ENCODE assay signal across 7 cellular contexts in genomic region chr20:15985494-15986368, GRCh38.
A peak's percentile ranks its signal among the peaks of the same experiment; 100 is the strongest.
DNase-seq lines count a peak whose midpoint lies in the region; ATAC-seq, FAIRE-seq and TF ChIP-seq lines count a peak whose summit lies in the region.
"Not testable (repeated sequence)": the region's sequence is repeated elsewhere in the genome, so short reads cannot be mapped to it uniquely, and the experiment has no call there.

No MANE protein-coding gene starts in this region.

- not testable (repeated sequence) for H3K27ac ChIP-seq in OCI-LY1 (ENCODE audit: low read depth, low read length, poor library complexity, severe bottlenecking)
- peak overlapping the region in 3 of 4 donors; percentile 6 to 45 (median 30) for H3K27ac ChIP-seq in pancreas

- FAIRE-seq in pancreas (lab: Jason Lieb, UNC) = not testable (repeated sequence)

- H3K4me1 ChIP-seq in OCI-LY1 (ENCODE audit: insufficient read depth, low read length, severe bottlenecking) = peaks cover 16% of the 10 kb centered on the region
- not testable (repeated sequence) for H3K4me1 ChIP-seq in pancreas

- H3K36me3 Mint-ChIP-seq in activated B cell treated with CpG ODN at 0.5 μM for 24 hours (ENCODE audit: low read depth) = peaks cover 35% of the 10 kb centered on the region

- 74 to 77% methylated on average over 26 of the region's 26 CpGs for WGBS in pancreas, 2 donors

- H3K27me3 Mint-ChIP-seq in activated B cell treated with CpG ODN at 0.5 μM for 24 hours = not testable (repeated sequence)

- TF ChIP-seq CTCF in GM06990 (IDR thresholded peaks at IDR 0.05; ENCODE audit: insufficient read depth, low read length, poor library complexity, severe bottlenecking); OCI-LY1 (IDR thresholded peaks at IDR 0.05; ENCODE audit: low read length); activated B cell treated with CpG ODN at 0.5 μM for 24 hours (IDR thresholded peaks at IDR 0.05); pancreas (IDR thresholded peaks at IDR 0.05): not testable (repeated sequence)

- POLR2A ChIA-PET in activated B cell treated with CpG ODN at 0.5 μM for 24 hours (lab: Charles Lee) = interaction anchor here (1.0 to 1.9 kb wide), 9 partner anchors 18 to 173 kb away, joined by 3 to 12 read pairs (median 3); no protein-coding TSS in a partner anchor

- peak overlapping the region; percentile 86 for H3K4me3 Mint-ChIP-seq in activated B cell treated with CpG ODN at 0.5 μM for 24 hours

- H3K9me3 ChIP-seq in OCI-LY1 (ENCODE audit: low read length); pancreas: not testable (repeated sequence)

- H3K4me1 Mint-ChIP-seq in activated B cell treated with CpG ODN at 0.5 μM for 24 hours = peaks cover 66% of the 10 kb centered on the region

- H3K27ac Mint-ChIP-seq in activated B cell treated with CpG ODN at 0.5 μM for 24 hours = peak overlapping the region; percentile 97

- not testable (repeated sequence) for H3K27me3 ChIP-seq in GM06990 (replicated peaks; ENCODE audit: control insufficient read depth, insufficient read depth, low read length); OCI-LY1 (ENCODE audit: insufficient read depth, low read length); pancreas

- CTCF ChIA-PET in activated B cell treated with CpG ODN at 0.5 μM for 24 hours (lab: Charles Lee) = not testable (repeated sequence)

- ATAC-seq in GM18909 (IDR thresholded peaks at IDR 0.05; ENCODE audit: poor library complexity, unreplicated experiment) = peak; percentile 35
- ATAC-seq in HG03439 (IDR thresholded peaks at IDR 0.05; ENCODE audit: unreplicated experiment) = peak; percentile 17
- peak; percentile 53 for ATAC-seq in activated B cell treated with CpG ODN at 0.5 μM for 24 hours (ENCODE audit: low read depth)
- not testable (repeated sequence) for ATAC-seq in pancreas

- not testable (repeated sequence) for H3K9ac ChIP-seq in OCI-LY1 (ENCODE audit: low read length)

- H3K9me3 Mint-ChIP-seq in activated B cell treated with CpG ODN at 0.5 μM for 24 hours = not testable (repeated sequence)

- H3K4me3 ChIP-seq in GM06990 (replicated peaks; ENCODE audit: low read depth, low read length) = peak overlapping the region; percentile 67
- peak overlapping the region; percentile 34 for H3K4me3 ChIP-seq in OCI-LY1 (ENCODE audit: low read depth, low read length, poor library complexity, severe bottlenecking)
- H3K4me3 ChIP-seq in pancreas = not testable (repeated sequence)

- not testable (repeated sequence) for H3F3A ChIP-seq in OCI-LY1 (ENCODE audit: insufficient read depth, low read length)

- not testable (repeated sequence) for H4K20me1 ChIP-seq in OCI-LY1 (ENCODE audit: insufficient read depth, low read length)

- H3K36me3 ChIP-seq in GM06990 (ENCODE audit: control insufficient read depth, insufficient read depth, low read length); OCI-LY1 (ENCODE audit: insufficient read depth, low read length); pancreas: not testable (repeated sequence)

- not testable (repeated sequence) for H3K79me2 ChIP-seq in OCI-LY1 (ENCODE audit: insufficient read depth, low read length)

- H3K4me2 ChIP-seq in OCI-LY1 (ENCODE audit: low read length) = peak overlapping the region; percentile 50; the same call in 1 of the 2 replicates

- intact Hi-C loops in activated B cell treated with CpG ODN at 0.5 μM for 24 hours (cut with micrococcal nuclease) = loop anchor here (1.0 to 10.0 kb wide), 12 partner anchors 9 to 1153 kb away; partner anchors contain the start of gene KIF16B
- intact Hi-C loops in pancreas (cut with DNase I) = not testable (repeated sequence)

- H3K9me2 ChIP-seq in OCI-LY1 (ENCODE audit: low read depth, low read length) = not testable (repeated sequence)

- DNase-seq in GM06990 (ENCODE audit: extremely low read depth, insufficient read length) = peak; percentile 65
- DNase-seq in activated B cell treated with CpG ODN at 0.5 μM for 24 hours = peak; percentile 46
- peak; percentile 15 for DNase-seq in germinal center (ENCODE audit: low spot score)
- DNase-seq in pancreas = peak in 1 of 6 donors; percentile 11

- peak overlapping the region; percentile 49; the same call in 1 of the 2 replicates for H2AFZ ChIP-seq in OCI-LY1 (ENCODE audit: low read length)
